ENCODE assay signal across 1 cellular context in the genomic region with DNA sequence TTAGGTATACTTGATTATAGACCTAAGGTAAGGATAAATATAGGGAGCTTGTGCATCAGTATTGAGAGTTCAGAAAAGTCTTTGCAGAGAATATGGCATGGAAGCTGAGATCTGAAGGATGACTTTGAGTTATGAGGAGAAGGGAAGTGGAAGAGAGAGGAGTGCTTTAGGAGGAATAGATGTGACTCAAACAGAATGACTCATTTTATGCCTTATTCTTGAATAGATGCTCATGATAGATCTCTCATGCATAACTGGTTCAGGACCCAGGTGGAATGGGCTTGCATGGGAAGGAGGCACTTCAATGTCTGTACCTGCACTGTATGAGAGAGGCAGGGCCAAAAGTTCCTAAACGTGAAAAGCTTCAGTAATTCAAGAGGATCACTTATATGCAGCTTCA.
TF ChIP-seq lines count a peak whose summit lies in the region.

No MANE protein-coding gene starts in this region.

TF ChIP-seq in GM23338, 12 proteins besides CTCF, POLR2A, EP300 and RAD21 (continued from another document):
- no peak for TF ChIP-seq EZH2 (IDR thresholded peaks at IDR 0.05; ENCODE audit: low read depth, unreplicated experiment)
- no peak for TF ChIP-seq ZNF114 (CRISPR knock-in tag; IDR thresholded peaks at IDR 0.05)
- TF ChIP-seq STAT1 (IDR thresholded peaks at IDR 0.05; ENCODE audit: unreplicated experiment), result no peak
- TF ChIP-seq POLR2AphosphoS5 (IDR thresholded peaks at IDR 0.05; ENCODE audit: low read depth), result no peak
- TF ChIP-seq JUNB (IDR thresholded peaks at IDR 0.05; ENCODE audit: unreplicated experiment), result no peak
- TF ChIP-seq CREB1 (CRISPR knock-in tag; IDR thresholded peaks at IDR 0.05; ENCODE audit: low read depth), result no peak
- no peak for TF ChIP-seq ZNF462 (CRISPR knock-in tag; IDR thresholded peaks at IDR 0.05)
- TF ChIP-seq ZNF331 (CRISPR knock-in tag; IDR thresholded peaks at IDR 0.05; ENCODE audit: low read depth), result no peak
- no peak for TF ChIP-seq EZH2phosphoT487 (IDR thresholded peaks at IDR 0.05; ENCODE audit: unreplicated experiment)
- TF ChIP-seq REST (IDR thresholded peaks at IDR 0.05; ENCODE audit: unreplicated experiment), result no peak
